In the genomic region with DNA sequence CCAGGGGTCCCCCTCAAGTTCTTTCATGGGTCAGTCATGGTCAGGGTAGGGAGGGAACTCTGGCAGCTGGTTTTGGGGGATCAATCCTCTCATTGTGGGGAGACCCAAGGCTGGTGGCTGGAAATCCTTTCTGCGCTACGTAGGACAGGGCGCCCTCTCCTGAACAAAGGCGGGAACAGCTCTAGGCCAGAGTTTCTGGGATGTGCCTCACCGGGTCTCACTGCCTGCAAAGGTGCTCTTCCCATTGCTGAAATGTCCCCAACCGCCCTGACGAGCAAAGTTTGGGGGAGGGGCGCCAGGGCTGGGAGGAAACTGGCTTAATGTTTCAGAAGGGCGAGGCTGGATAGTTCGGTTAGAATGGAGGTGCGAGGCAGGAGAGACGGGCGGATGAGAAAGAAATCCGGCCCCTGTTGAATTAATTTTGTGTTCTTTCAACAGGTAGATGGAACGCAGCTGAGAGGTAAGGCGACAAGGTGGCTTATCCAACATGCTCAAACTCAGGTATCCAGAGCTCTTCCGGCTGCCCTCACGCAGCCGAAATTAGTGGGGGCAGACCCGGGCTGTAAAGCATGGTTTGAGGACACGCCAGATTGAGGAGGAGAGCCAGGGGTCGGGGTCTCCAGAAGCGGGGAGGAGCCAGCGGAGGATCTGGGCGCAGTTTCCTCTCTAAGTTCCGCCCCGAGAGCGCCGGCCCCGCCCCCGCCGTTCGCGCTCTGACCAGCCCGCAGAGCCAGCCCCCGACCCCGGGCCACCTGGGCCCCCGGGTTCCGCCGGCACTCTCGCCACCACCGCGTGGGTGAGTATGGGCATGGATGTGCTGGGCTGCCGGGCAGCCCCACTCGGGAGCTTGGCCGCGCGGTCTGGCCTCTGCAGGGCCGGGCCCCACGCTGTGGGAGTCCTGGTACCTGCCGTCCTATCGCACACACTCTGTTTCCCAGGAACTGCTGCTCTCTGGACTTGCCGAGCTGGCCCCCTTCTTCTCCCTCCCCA, we compare ENCODE assay signal across 8 cellular contexts. TPM values are rescaled to one million over a fixed set of nuclear protein-coding genes. Genes with fewer than 3 reads are reported as not detected.
DNase-seq lines count a peak whose midpoint lies in the region; ATAC-seq and TF ChIP-seq lines count a peak whose summit lies in the region.

PGAP2 (plus strand) TSS at position 705 of the 990 bp plus-strand sequence. CDS start 2,700 bp downstream, outside the sequence.

- DNase-seq in M059J (ENCODE audit: low read depth) (peak; percentile 64), T follicular helper cell (ENCODE audit: low read depth) (peak; percentile 44), ascending aorta (ENCODE audit: low spot score in 2 of 2) (peak in 1 of 2 donors; percentile 76), hepatic stellate cell (ENCODE audit: low spot score) (peak; percentile 81), retina (peak; percentile 81), NK-92 (lab: John Stamatoyannopoulos, UW; ENCODE audit: unreplicated experiment) (no peak)

- H3K36me3 ChIP-seq in DOHH2 (ENCODE audit: control insufficient read depth, low read length) (no peaks in the 10 kb centered on the region), ascending aorta (no peaks in the 10 kb centered on the region)

- peak; percentile 80 for ATAC-seq in GM21723 (IDR thresholded peaks at IDR 0.05; ENCODE audit: unreplicated experiment)

- H3K27ac ChIP-seq in DOHH2 (ENCODE audit: low read depth, low read length) (0 out of 2 replicates have a peak within 1 kb of the TSS, but pooled peaks have one; percentile 7), ascending aorta (peak within 1 kb of the TSS; percentile 27 to 57)

- TF ChIP-seq CTCF in DOHH2 (IDR thresholded peaks at IDR 0.05; ENCODE audit: low read depth, low read length, poor library complexity, severe bottlenecking) (peak; percentile 87), ascending aorta (IDR thresholded peaks at IDR 0.05) (peak; percentile 32 to 82 (median 70))

- H3K9me3 ChIP-seq in DOHH2 (ENCODE audit: control insufficient read depth, insufficient read depth, low read length) (no peaks in the 10 kb centered on the region), ascending aorta (no peaks in the 10 kb centered on the region)

- H3K9me2 ChIP-seq in DOHH2 (replicated peaks; ENCODE audit: control insufficient read depth, low read length): no peaks in the 10 kb centered on the region

- peaks cover 14% of the 10 kb centered on the region for H3K4me1 ChIP-seq in DOHH2 (ENCODE audit: control insufficient read depth, low read length)
- peaks cover 3 to 4% of the 10 kb centered on the region in 2 donors for H3K4me1 ChIP-seq in ascending aorta

- H3F3A ChIP-seq in DOHH2 (ENCODE audit: control insufficient read depth, insufficient read depth): 0 out of 2 replicates have a peak, but pooled peaks cover 3% of the 10 kb centered on the region

- peak within 1 kb of the TSS; percentile 76 for H3K4me2 ChIP-seq in DOHH2 (ENCODE audit: low read length)

- no peaks in the 10 kb centered on the region for H4K20me1 ChIP-seq in DOHH2 (ENCODE audit: control insufficient read depth, insufficient read depth, low read depth, low read length)

- H3K27me3 ChIP-seq in DOHH2 (ENCODE audit: control insufficient read depth, low read length) (no peaks in the 10 kb centered on the region), ascending aorta (no peaks in the 10 kb centered on the region)

- intact Hi-C loops in ascending aorta (cut with DNase I): no loop called here

- H3K79me2 ChIP-seq in DOHH2 (ENCODE audit: control insufficient read depth, low read length): no peaks in the 10 kb centered on the region

- H3K4me3 ChIP-seq in DOHH2 (ENCODE audit: low read length): peak within 1 kb of the TSS; percentile 79
- peak within 1 kb of the TSS; percentile 63 to 90 for H3K4me3 ChIP-seq in ascending aorta

RNA-seq across cellular contexts. Expression of gene PGAP2, which starts in this region (rescaled TPM):
- 12.4 and 13.9 TPM in 2 replicates for total RNA-seq in M059J (2014; rRNA removed; shearing (Covaris generic))
- total RNA-seq in ascending aorta: 7.1 TPM
